9 cellular contexts compared by ENCODE assay signal in genomic region chr22:31628969-31629723, GRCh38. TPM values are rescaled to one million over a fixed set of nuclear protein-coding genes. Genes with fewer than 3 reads are reported as not detected.
DNase-seq lines count a peak whose midpoint lies in the region; ATAC-seq, FAIRE-seq and TF ChIP-seq lines count a peak whose summit lies in the region.
"Had no signal": no experiment of that assay in that cellular context is flagged by ENCODE, and none has a peak within 500 bp of the region (broad histone marks: within the 10 kb centered on the region; RNA-seq: fewer than 3 reads in every experiment).

No MANE protein-coding gene starts in this region.

- H2AFZ ChIP-seq in MM.1S (ENCODE audit: low read length) = no peak overlapping the region

- intact Hi-C loops in CD4-positive, alpha-beta memory T cell (cut with micrococcal nuclease) = no loop called here
- intact Hi-C loops in kidney (cut with DNase I) = no loop called here

- peaks cover 24 to 75% (median 41%) of the 10 kb centered on the region in 4 donors for H3K4me1 Mint-ChIP-seq in CD4-positive, alpha-beta memory T cell
- H3K4me1 Mint-ChIP-seq in central memory CD8-positive, alpha-beta T cell = peaks cover 46% of the 10 kb centered on the region
- peaks cover 29% of the 10 kb centered on the region for H3K4me1 Mint-ChIP-seq in neural crest cell

- H4K20me1 ChIP-seq in MM.1S (ENCODE audit: insufficient read depth, low read length) = no peaks in the 10 kb centered on the region

- H3K27ac ChIP-seq in CD4-positive, alpha-beta memory T cell (ENCODE audit: low read depth, low read length) = peak overlapping the region; percentile 86
- H3K27ac ChIP-seq in small intestine (ENCODE audit: low read depth in 1 of 2, low read length in 1 of 2) (peak overlapping the region in 1 of 2 donors; percentile 86), MM.1S (ENCODE audit: low read length) (no peak overlapping the region), kidney (ENCODE audit: low read depth in 2 of 2, low read length in 2 of 2) (peak overlapping the region in 1 of 2 donors; percentile 92)

- H3K27me3 Mint-ChIP-seq in CD4-positive, alpha-beta memory T cell = no peaks in the 10 kb centered on the region
- no peaks in the 10 kb centered on the region for H3K27me3 Mint-ChIP-seq in central memory CD8-positive, alpha-beta T cell
- no peaks in the 10 kb centered on the region for H3K27me3 Mint-ChIP-seq in neural crest cell (ENCODE audit: low read depth)

- no peak for FAIRE-seq in small intestine (lab: Jason Lieb, UNC)
- FAIRE-seq in kidney (lab: Jason Lieb, UNC) = no peak

- no peaks in the 10 kb centered on the region for H3K9me2 ChIP-seq in MM.1S (replicated peaks; ENCODE audit: insufficient read depth, low read length)

- peaks cover 0 to 1% of the 10 kb centered on the region in 2 donors for H3K36me3 Mint-ChIP-seq in CD4-positive, alpha-beta memory T cell
- H3K36me3 Mint-ChIP-seq in central memory CD8-positive, alpha-beta T cell (ENCODE audit: insufficient read depth) = peaks cover 36% of the 10 kb centered on the region
- no peaks in the 10 kb centered on the region for H3K36me3 Mint-ChIP-seq in neural crest cell (ENCODE audit: low read depth)

- no peak overlapping the region for H3K4me2 ChIP-seq in MM.1S (ENCODE audit: low read depth, low read length)

- CTCF ChIA-PET in CD4-positive, alpha-beta memory T cell (lab: Charles Lee; ENCODE audit: partially characterized antibody) = interaction anchor here (1.7 kb wide), 1 partner anchor 45 kb away, joined by 6 read pairs; no protein-coding TSS in a partner anchor

- H3K9me3 Mint-ChIP-seq in CD4-positive, alpha-beta memory T cell = peaks cover 0 to 5% (median 0%) of the 10 kb centered on the region in 8 donors
- no peaks in the 10 kb centered on the region for H3K9me3 Mint-ChIP-seq in central memory CD8-positive, alpha-beta T cell
- no peaks in the 10 kb centered on the region for H3K9me3 Mint-ChIP-seq in neural crest cell

- POLR2A ChIA-PET in CD4-positive, alpha-beta memory T cell (lab: Charles Lee; ENCODE audit: partially characterized antibody) = interaction anchor here (0.9 to 1.9 kb wide), 4 partner anchors 8 to 350 kb away, joined by 5 to 9 read pairs (median 6); partner anchors contain the start of gene EIF4ENIF1

- H3K27me3 ChIP-seq in CD4-positive, alpha-beta memory T cell (ENCODE audit: insufficient read depth, low read length) = no peaks in the 10 kb centered on the region
- H3K27me3 ChIP-seq in MG63 (no peaks in the 10 kb centered on the region), small intestine (ENCODE audit: control insufficient read depth in 2 of 2, insufficient read depth in 2 of 2, low read length in 2 of 2) (no peaks in the 10 kb centered on the region), MM.1S (replicated peaks; ENCODE audit: insufficient read depth, low read length) (no peaks in the 10 kb centered on the region)

- ATAC-seq in central memory CD8-positive, alpha-beta T cell (replicated peaks; ENCODE audit: extremely low read depth, poor library complexity, severe bottlenecking) = no peak
- no peak for ATAC-seq in HG03442 (IDR thresholded peaks at IDR 0.05; ENCODE audit: unreplicated experiment)

- H3K4me3 Mint-ChIP-seq in CD4-positive, alpha-beta memory T cell = peak overlapping the region; percentile 51 to 88 (median 70)
- H3K4me3 Mint-ChIP-seq in central memory CD8-positive, alpha-beta T cell = peak overlapping the region; percentile 87
- H3K4me3 Mint-ChIP-seq in neural crest cell = peak overlapping the region; percentile 74

- peaks cover 56% of the 10 kb centered on the region for H3K4me1 ChIP-seq in CD4-positive, alpha-beta memory T cell (ENCODE audit: insufficient read depth, low read length)
- H3K4me1 ChIP-seq in small intestine (ENCODE audit: control insufficient read depth in 2 of 2, insufficient read depth in 1 of 2, low read depth in 1 of 2, low read length in 1 of 2) (peaks cover 0 to 16% of the 10 kb centered on the region in 2 donors), MM.1S (ENCODE audit: low read length) (peaks cover 8% of the 10 kb centered on the region; the same call in 1 of the 2 replicates), kidney (ENCODE audit: control insufficient read depth in 1 of 2, insufficient read depth in 1 of 2, low read depth in 1 of 2, low read length in 2 of 2) (peaks cover 6 to 52% of the 10 kb centered on the region in 2 donors)

- peaks cover 6% of the 10 kb centered on the region; the same call in 1 of the 2 replicates for H3F3A ChIP-seq in MM.1S (ENCODE audit: insufficient read depth, low read length)

- H3K4me3 ChIP-seq in CD4-positive, alpha-beta memory T cell (ENCODE audit: low read length in 2 of 2) = peak overlapping the region in 1 of 2 donors; percentile 69
- H3K4me3 ChIP-seq in MG63 (peak overlapping the region; percentile 86; the same call in 1 of the 2 replicates), small intestine (ENCODE audit: low read depth in 1 of 2, low read length in 2 of 2) (no peak overlapping the region), MM.1S (ENCODE audit: low read length) (no peak overlapping the region), kidney (ENCODE audit: low read length in 2 of 2) (peak overlapping the region in 1 of 2 donors; percentile 69)

- H3K79me2 ChIP-seq in MM.1S (ENCODE audit: low read length) = peaks cover 94% of the 10 kb centered on the region

- peak overlapping the region; percentile 69 to 92 (median 91) for H3K27ac Mint-ChIP-seq in CD4-positive, alpha-beta memory T cell
- peak overlapping the region; percentile 77 for H3K27ac Mint-ChIP-seq in central memory CD8-positive, alpha-beta T cell (ENCODE audit: low read depth)
- H3K27ac Mint-ChIP-seq in neural crest cell (ENCODE audit: unreplicated experiment) = no peak overlapping the region

- H3K9me3 ChIP-seq in CD4-positive, alpha-beta memory T cell (ENCODE audit: control insufficient read depth in 1 of 2, low read length in 2 of 2) = no peaks in the 10 kb centered on the region
- no peaks in the 10 kb centered on the region for H3K9me3 ChIP-seq in MG63
- H3K9me3 ChIP-seq in small intestine (ENCODE audit: control insufficient read depth, low read depth) = no peaks in the 10 kb centered on the region
- H3K9me3 ChIP-seq in MM.1S (replicated peaks; ENCODE audit: insufficient read depth, low read length) = no peaks in the 10 kb centered on the region
- H3K9me3 ChIP-seq in kidney (ENCODE audit: control insufficient read depth in 1 of 2, low read length in 2 of 2) = no peaks in the 10 kb centered on the region

- TF ChIP-seq CTCF in neural crest cell (conservative IDR thresholded peaks at IDR 0.05) = no peak
- no peak for TF ChIP-seq CTCF in MM.1S (IDR thresholded peaks at IDR 0.05; ENCODE audit: low read length)
- no peak for TF ChIP-seq CTCF in kidney (IDR thresholded peaks at IDR 0.05; ENCODE audit: borderline replicate concordance, extremely low read depth, insufficient read depth)

- no peaks in the 10 kb centered on the region for H3K36me3 ChIP-seq in CD4-positive, alpha-beta memory T cell (ENCODE audit: insufficient read depth, low read length)
- H3K36me3 ChIP-seq in MG63 (peaks cover 17% of the 10 kb centered on the region), small intestine (ENCODE audit: control insufficient read depth in 2 of 2, insufficient read depth in 2 of 2, low read length in 2 of 2) (no peaks in the 10 kb centered on the region), MM.1S (replicated peaks; ENCODE audit: insufficient read depth, low read length) (no peaks in the 10 kb centered on the region), kidney (ENCODE audit: control insufficient read depth in 1 of 2, insufficient read depth in 2 of 2, low read length in 2 of 2) (no peaks in the 10 kb centered on the region)

- whole genome bisulfite sequencing in small intestine, 3 donors = 83 to 89% (median 84%) methylated on average over 14 to 17 of the region's 17 CpGs

- no peak overlapping the region for H3K9ac ChIP-seq in MM.1S (ENCODE audit: low read length)
- no peak overlapping the region for H3K9ac ChIP-seq in kidney (ENCODE audit: low read length in 2 of 2)

- no peak for DNase-seq in CD4-positive, alpha-beta memory T cell
- DNase-seq in MG63 (no peak), neural crest cell (ENCODE audit: low read depth, low spot score) (no peak), small intestine (no peak), MM.1S (no peak), kidney (no peak)
- DNase-seq in central memory CD8-positive, alpha-beta T cell (ENCODE audit: low spot score in 2 of 2) = no peak
- DNase-seq: NCI-H1048 had no signal

RNA-seq across cellular contexts. Expression of gene PISD, which starts 32.9 kb away (rescaled TPM):
- total RNA-seq in CD4-positive, alpha-beta memory T cell = 10 to 100 TPM; 34.3 to 35.4 TPM
- 10 to 100 TPM; 16.7 to 27.3 TPM for polyA plus RNA-seq in CD4-positive, alpha-beta memory T cell
- 16.0 and 30.5 TPM in 2 replicates for total RNA-seq in MG63 (2014; rRNA removed; shearing (Covaris generic); ENCODE audit: low replicate concordance)
- total RNA-seq in neural crest cell (29.0 and 29.2 TPM in 2 replicates), kidney (64.9 TPM)
- polyA plus RNA-seq in small intestine (10 to 100 TPM; 17.3 to 28.3 (median 25.0) TPM), kidney (ENCODE audit: insufficient read depth, low read depth, low replicate concordance) (27.3 TPM)
